Comparison of ENCODE assay signal across 1 cellular context in genomic region chr19:15251749-15252397, GRCh38.
TF ChIP-seq lines count a peak whose summit lies in the region.

No MANE protein-coding gene starts in this region.

TF ChIP-seq in K562, 482 proteins besides CTCF, POLR2A, EP300 and RAD21:
- TF ChIP-seq TRIM28 (IDR thresholded peaks at IDR 0.05) (no peak), KDM1A (IDR thresholded peaks at IDR 0.05) (no peak), CEBPB (tag; IDR thresholded peaks at IDR 0.05) (peak; percentile 52), CCNT2 (IDR thresholded peaks at IDR 0.05; ENCODE audit: borderline replicate concordance, extremely low read depth, insufficient read length, low read depth, low read length) (no peak), POLR2H (tag; IDR thresholded peaks at IDR 0.05; ENCODE audit: low read depth) (no peak), RBM22 (IDR thresholded peaks at IDR 0.05; ENCODE audit: low read depth, low read length, poor library complexity, severe bottlenecking) (peak; percentile 87), TFAP4 (CRISPR knock-in tag; IDR thresholded peaks at IDR 0.05; ENCODE audit: borderline replicate concordance) (peak; percentile 63; the same call in 1 of the 2 replicates), TCF3 (CRISPR knock-in tag; IDR thresholded peaks at IDR 0.05) (no peak), ZBTB33 (CRISPR knock-in tag; IDR thresholded peaks at IDR 0.05) (peak; percentile 93), THRAP3 (IDR thresholded peaks at IDR 0.05; ENCODE audit: borderline replicate concordance) (no peak)
